ENCODE assay signal across 16 cellular contexts in genomic region chr1:159705911-159706270, GRCh38. TPM values are rescaled to one million over a fixed set of nuclear protein-coding genes. Genes with fewer than 3 reads are reported as not detected.
A peak's percentile ranks its signal among the peaks of the same experiment; 100 is the strongest.
DNase-seq lines count a peak whose midpoint lies in the region; ATAC-seq, FAIRE-seq and TF ChIP-seq lines count a peak whose summit lies in the region.
"Had no signal": no experiment of that assay in that cellular context is flagged by ENCODE, and none has a peak within 500 bp of the region (broad histone marks: within the 10 kb centered on the region; RNA-seq: fewer than 3 reads in every experiment).

No MANE protein-coding gene starts in this region.

- H3K27me3 Mint-ChIP-seq in naive thymus-derived CD4-positive, alpha-beta T cell, result peaks cover 0 to 12% (median 0%) of the 10 kb centered on the region in 5 donors

- TF ChIP-seq RAD21 in liver (IDR thresholded peaks at IDR 0.05) (no peak), HepG2 (CRISPR knock-in tag; IDR thresholded peaks at IDR 0.05) (no peak)

- H3K27ac Mint-ChIP-seq in naive thymus-derived CD4-positive, alpha-beta T cell, result no peak overlapping the region
- H3K27ac Mint-ChIP-seq: CD4-positive, CD25-positive, alpha-beta regulatory T cell had no signal

- H3K36me3 Mint-ChIP-seq in naive thymus-derived CD4-positive, alpha-beta T cell, result no peaks in the 10 kb centered on the region
- H3K36me3 Mint-ChIP-seq: CD4-positive, CD25-positive, alpha-beta regulatory T cell had no signal

- H4K20me1 ChIP-seq in HepG2 (ENCODE audit: insufficient read depth, low read length), result no peaks in the 10 kb centered on the region
- H4K20me1 ChIP-seq: BLaER1 treated with 17β-estradiol and CSF1 and Interleukin-3, amounts not matched to agents 10 nM and 100 nM had no signal

- TF ChIP-seq CTCF in liver (IDR thresholded peaks at IDR 0.05; ENCODE audit: low read depth, low read length, missing input control), result no peak
- TF ChIP-seq CTCF in HepG2 (CRISPR knock-in tag; IDR thresholded peaks at IDR 0.05), result no peak
- no peak for TF ChIP-seq CTCF in foreskin keratinocyte (conservative IDR thresholded peaks at IDR 0.05)

- CTCF ChIA-PET in HepG2 (lab: Yijun Ruan, JAX; ENCODE audit: low intra/inter-chr PET ratio, low total read pairs), result no interaction called here
- CTCF ChIA-PET in naive thymus-derived CD4-positive, alpha-beta T cell (lab: Charles Lee), result no interaction called here

- no peaks in the 10 kb centered on the region for H3K9me3 ChIP-seq in liver (ENCODE audit: control insufficient read depth in 4 of 4, low read length in 3 of 4)
- no peaks in the 10 kb centered on the region for H3K9me3 ChIP-seq in HepG2 (ENCODE audit: low read length)
- H3K9me3 ChIP-seq in naive thymus-derived CD4-positive, alpha-beta T cell (ENCODE audit: control insufficient read depth in 2 of 3, low read length in 3 of 3), result no peaks in the 10 kb centered on the region
- H3K9me3 ChIP-seq: BLaER1 treated with 17β-estradiol and CSF1 and Interleukin-3, amounts not matched to agents 10 nM and 100 nM; HAP-1 had no signal

- DNase-seq in HepG2 (ENCODE audit: low spot score) (no peak), kidney tubule cell (ENCODE audit: low spot score) (peak; percentile 61), mucosa of gallbladder (ENCODE audit: low spot score) (peak; percentile 69), foreskin keratinocyte (no peak)
- no peak for DNase-seq in naive thymus-derived CD4-positive, alpha-beta T cell
- DNase-seq: 8988T; CD4-positive, CD25-positive, alpha-beta regulatory T cell; DMS53; GF-D8 had no signal

- ATAC-seq in HepG2 (no peak), HG03135 (IDR thresholded peaks at IDR 0.05; ENCODE audit: unreplicated experiment) (no peak), HG03025 (IDR thresholded peaks at IDR 0.05; ENCODE audit: low FRiP score, unreplicated experiment) (no peak), foreskin keratinocyte (no peak)
- no peak for ATAC-seq in naive thymus-derived CD4-positive, alpha-beta T cell

- H3K9ac ChIP-seq in liver (ENCODE audit: low read depth in 1 of 2, low read length in 2 of 2) (no peak overlapping the region), HepG2 (ENCODE audit: insufficient read depth, low read depth, low read length) (no peak overlapping the region)
- H3K9ac ChIP-seq: BLaER1 treated with 17β-estradiol and CSF1 and Interleukin-3, amounts not matched to agents 10 nM and 100 nM had no signal

- H2AFZ ChIP-seq in HepG2 (ENCODE audit: low read length), result no peak overlapping the region

- 32% methylated on average over 3 of the region's 3 CpGs for WGBS in liver
- WGBS in HepG2 (ENCODE audit: low lambda C conversion rate), result 13% methylated on average over 3 of the region's 3 CpGs

- peak overlapping the region; percentile 16 to 51 for H3K27ac ChIP-seq in liver (ENCODE audit: low read depth in 1 of 2, low read length in 2 of 2)
- no peak overlapping the region for H3K27ac ChIP-seq in HepG2 (ENCODE audit: extremely low read length, insufficient read depth, low read length)
- no peak overlapping the region for H3K27ac ChIP-seq in naive thymus-derived CD4-positive, alpha-beta T cell (ENCODE audit: low read depth, low read length)
- H3K27ac ChIP-seq in foreskin keratinocyte, result no peak overlapping the region
- H3K27ac ChIP-seq: BLaER1 treated with 17β-estradiol and CSF1 and Interleukin-3, amounts not matched to agents 10 nM and 100 nM had no signal

- no peak overlapping the region for H3K4me2 ChIP-seq in HepG2 (ENCODE audit: low read depth, low read length)
- H3K4me2 ChIP-seq: BLaER1 treated with 17β-estradiol and CSF1 and Interleukin-3, amounts not matched to agents 10 nM and 100 nM had no signal

- no peak for FAIRE-seq in HepG2 (lab: Jason Lieb, UNC)
- FAIRE-seq: GM19239, H1 had no signal

- in situ Hi-C loops in HepG2 (cut with HindIII; ENCODE audit: extremely low pct_ligation_motif_present, low pct_unique_long_range_greater_than_20kb), result no loop called here

- no peak overlapping the region for H3K4me3 Mint-ChIP-seq in naive thymus-derived CD4-positive, alpha-beta T cell
- H3K4me3 Mint-ChIP-seq: CD4-positive, CD25-positive, alpha-beta regulatory T cell had no signal

- no peaks in the 10 kb centered on the region for H3K4me1 Mint-ChIP-seq in naive thymus-derived CD4-positive, alpha-beta T cell
- H3K4me1 Mint-ChIP-seq: CD4-positive, CD25-positive, alpha-beta regulatory T cell had no signal

- no peak for TF ChIP-seq POLR2A in HepG2 (IDR thresholded peaks at IDR 0.05; ENCODE audit: insufficient read depth in 1 of 2, low read depth in 2 of 2, low read length in 2 of 2)

- no peaks in the 10 kb centered on the region for H3K79me2 ChIP-seq in HepG2 (ENCODE audit: insufficient read depth, low read length)

- intact Hi-C loops in HepG2 (cut with micrococcal nuclease; ENCODE audit: unreplicated experiment), result no loop called here
- intact Hi-C loops in naive thymus-derived CD4-positive, alpha-beta T cell (cut with micrococcal nuclease), result no loop called here

- POLR2A ChIA-PET in HepG2 (lab: Yijun Ruan, JAX), result no interaction called here
- POLR2A ChIA-PET in naive thymus-derived CD4-positive, alpha-beta T cell (lab: Charles Lee), result no interaction called here

- no TSS peak for BruUV-seq in HepG2 (replicated peaks; lab: Mats Ljungman, UMichigan)

- peaks cover 0 to 32% (median 23%) of the 10 kb centered on the region in 4 donors for H3K4me1 ChIP-seq in liver (ENCODE audit: control insufficient read depth in 4 of 4, insufficient read depth in 4 of 4, low read length in 3 of 4)
- no peaks in the 10 kb centered on the region for H3K4me1 ChIP-seq in HepG2 (ENCODE audit: insufficient read depth, low read length)
- H3K4me1 ChIP-seq in naive thymus-derived CD4-positive, alpha-beta T cell (ENCODE audit: control insufficient read depth in 2 of 2, insufficient read depth in 2 of 2, low read length in 2 of 2), result no peaks in the 10 kb centered on the region
- no peaks in the 10 kb centered on the region for H3K4me1 ChIP-seq in foreskin keratinocyte
- H3K4me1 ChIP-seq: HAP-1 had no signal

- no peak for TF ChIP-seq EP300 in HepG2 (IDR thresholded peaks at IDR 0.05; ENCODE audit: low read depth in 2 of 2, low read length in 2 of 2)
- no peak for TF ChIP-seq EP300 in HepG2 (CRISPR knock-in tag; IDR thresholded peaks at IDR 0.05; ENCODE audit: borderline replicate concordance)

- H3K4me3 ChIP-seq in liver (ENCODE audit: low read depth in 1 of 3, low read length in 3 of 3), result no peak overlapping the region
- no peak overlapping the region for H3K4me3 ChIP-seq in HepG2 (replicated peaks in 1 of 3; ENCODE audit: insufficient read depth in 1 of 3, low read depth in 2 of 3, low read length in 3 of 3)
- H3K4me3 ChIP-seq in naive thymus-derived CD4-positive, alpha-beta T cell (ENCODE audit: low read length), result no peak overlapping the region
- H3K4me3 ChIP-seq: BLaER1 treated with 17β-estradiol and CSF1 and Interleukin-3, amounts not matched to agents 10 nM and 100 nM; HAP-1 had no signal

- H3K36me3 ChIP-seq in liver (ENCODE audit: control insufficient read depth in 4 of 4, insufficient read depth in 3 of 4, low read depth in 1 of 4, low read length in 3 of 4) (no peaks in the 10 kb centered on the region), HepG2 (replicated peaks in 1 of 2; ENCODE audit: control insufficient read depth in 1 of 2, insufficient read depth in 2 of 2, low read length in 2 of 2) (no peaks in the 10 kb centered on the region)
- no peaks in the 10 kb centered on the region for H3K36me3 ChIP-seq in naive thymus-derived CD4-positive, alpha-beta T cell (ENCODE audit: control insufficient read depth in 2 of 3, insufficient read depth in 3 of 3, low read length in 3 of 3)
- H3K36me3 ChIP-seq: BLaER1 treated with 17β-estradiol and CSF1 and Interleukin-3, amounts not matched to agents 10 nM and 100 nM; HAP-1 had no signal

- H3K9me3 Mint-ChIP-seq in naive thymus-derived CD4-positive, alpha-beta T cell, result peaks cover 0 to 1% (median 0%) of the 10 kb centered on the region in 11 donors

- H3K27me3 ChIP-seq in liver (ENCODE audit: control insufficient read depth in 4 of 4, insufficient read depth in 4 of 4, low read length in 3 of 4), result no peaks in the 10 kb centered on the region
- no peaks in the 10 kb centered on the region for H3K27me3 ChIP-seq in HepG2 (ENCODE audit: control insufficient read depth in 1 of 2, insufficient read depth in 2 of 2, low read length in 2 of 2)
- no peaks in the 10 kb centered on the region for H3K27me3 ChIP-seq in naive thymus-derived CD4-positive, alpha-beta T cell (ENCODE audit: control insufficient read depth in 2 of 2, insufficient read depth in 2 of 2, low read length in 2 of 2)
- no peaks in the 10 kb centered on the region for H3K27me3 ChIP-seq in foreskin keratinocyte
- H3K27me3 ChIP-seq: BLaER1 treated with 17β-estradiol and CSF1 and Interleukin-3, amounts not matched to agents 10 nM and 100 nM had no signal

TF ChIP-seq in liver, 16 proteins besides CTCF, POLR2A, EP300 and RAD21 (continues in another document):
- no peak for TF ChIP-seq HNF4G (IDR thresholded peaks at IDR 0.05)

RNA-seq across cellular contexts. Expression of gene CRP, which starts 8.5 kb away (rescaled TPM):
- total RNA-seq in liver, result 1,000 to 10,000 TPM in 1 of 2 donors, 100 to 1,000 TPM in 1; 103 to 4,637 TPM
- polyA plus RNA-seq in liver, result over 10,000 TPM in 1 of 2 donors, 1,000 to 10,000 TPM in 1; 4,292 to 13,117 TPM
- total RNA-seq in HepG2 (2016; rRNA removed; fragmentation: Illumina TruSeq; extraction: Trizol), result not detected in 2 replicates
- total RNA-seq in HepG2 (2016; cell fraction: cytosol; rRNA removed; fragmentation: Illumina TruSeq; extraction: Trizol; ENCODE audit: low read depth), result not detected in 2 replicates
- not detected in 2 replicates for total RNA-seq in HepG2 (2016; cell fraction: insoluble cytoplasmic fraction; rRNA removed; fragmentation: Illumina TruSeq; extraction: Trizol)
- total RNA-seq in HepG2 (2016; cell fraction: membrane; rRNA removed; fragmentation: Illumina TruSeq; extraction: Trizol), result not detected in 2 replicates
- total RNA-seq in HepG2 (2016; cell fraction: nucleus; rRNA removed; fragmentation: Illumina TruSeq; extraction: Trizol), result not detected in 2 replicates
- polyA plus RNA-seq in HepG2 (2011; rRNA removed), result not detected in 2 replicates
- not detected in 2 replicates for polyA plus RNA-seq in HepG2 (2011; cell fraction: cytosol; rRNA removed)
- polyA plus RNA-seq in HepG2 (2011; cell fraction: nucleus; rRNA removed), result not detected in 2 replicates
- not detected in 2 replicates for polyA plus RNA-seq in HepG2 (2012)
- not detected in 2 replicates for polyA plus RNA-seq in HepG2 (2016; cell fraction: cytosol; fragmentation: Illumina TruSeq; extraction: Trizol; ENCODE audit: low read depth)
- polyA plus RNA-seq in HepG2 (2016; cell fraction: insoluble cytoplasmic fraction; fragmentation: Illumina TruSeq; extraction: Trizol; ENCODE audit: low read depth), result not detected in 2 replicates
- polyA plus RNA-seq in HepG2 (2016; cell fraction: membrane; fragmentation: Illumina TruSeq; extraction: Trizol; ENCODE audit: low read depth), result not detected in 2 replicates
- polyA plus RNA-seq in HepG2 (2016; cell fraction: nucleus; fragmentation: Illumina TruSeq; extraction: Trizol; ENCODE audit: insufficient read depth, low read depth), result not detected in 2 replicates
- polyA minus RNA-seq in HepG2 (2011; rRNA and poly(A)+ RNA removed; ENCODE audit: low replicate concordance), result not detected in 2 replicates
- polyA minus RNA-seq in HepG2 (2011; cell fraction: cytosol; rRNA and poly(A)+ RNA removed), result not detected in 2 replicates
- polyA minus RNA-seq in HepG2 (2011; cell fraction: nucleus; rRNA and poly(A)+ RNA removed), result not detected in 2 replicates
- 46.3 TPM for total RNA-seq in mucosa of gallbladder
- total RNA-seq in naive thymus-derived CD4-positive, alpha-beta T cell, result not detected
- polyA plus RNA-seq in naive thymus-derived CD4-positive, alpha-beta T cell, result not detected
- not detected in 2 replicates for total RNA-seq in foreskin keratinocyte
- polyA plus RNA-seq in foreskin keratinocyte, result not detected in 2 replicates
- total RNA-seq: CD4-positive, CD25-positive, alpha-beta regulatory T cell; H1 had no signal
- polyA plus RNA-seq: CD4-positive, CD25-positive, alpha-beta regulatory T cell; H1 had no signal

Comparison
In these comparisons a context has a peak if more than half of its experiments do, and no peak if none do; other contexts are left out.
1. H3K27ac ChIP-seq: peak in liver (2 of 2); none in HepG2 (single experiment), naive thymus-derived CD4-positive, alpha-beta T cell (single experiment) and foreskin keratinocyte (single experiment).
2. RNA of gene CRP, which starts 8.5 kb away (total RNA-seq): 103 to 4,637 TPM in liver and 46.3 TPM in mucosa of gallbladder (single experiment); not detected in HepG2, not detected in naive thymus-derived CD4-positive, alpha-beta T cell and not detected in foreskin keratinocyte; every median in the first group is over 10 times any median in the second.
3. DNase-seq: peak in kidney tubule cell (single experiment) and mucosa of gallbladder (single experiment); none in HepG2 (single experiment), naive thymus-derived CD4-positive, alpha-beta T cell (0 of 9) and foreskin keratinocyte (0 of 2).